24 cellular contexts compared by ENCODE assay signal in the genomic region with DNA sequence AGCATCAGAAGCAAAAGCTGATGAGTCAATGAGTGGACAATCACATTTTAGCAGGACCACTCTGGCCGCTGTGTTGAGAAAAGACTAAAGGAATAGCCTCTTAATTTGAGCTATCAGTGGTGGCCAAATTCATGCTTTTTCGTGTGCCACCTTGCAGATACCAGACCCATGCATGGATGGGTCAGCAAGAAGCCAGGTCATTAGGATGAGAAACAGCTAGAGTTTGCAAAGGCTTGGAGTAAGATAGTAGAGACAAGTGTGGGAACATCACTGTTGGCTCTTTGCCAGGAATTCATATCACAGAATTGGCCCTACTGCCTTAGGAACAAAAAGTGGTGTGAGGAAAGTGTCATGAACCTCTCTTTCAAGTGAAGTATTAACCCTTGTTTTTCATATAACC. TPM values are rescaled to one million over a fixed set of nuclear protein-coding genes. Genes with fewer than 3 reads are reported as not detected.
"Had no signal": no experiment of that assay in that cellular context is flagged by ENCODE, and none has a peak within 500 bp of the region (broad histone marks: within the 10 kb centered on the region; RNA-seq: fewer than 3 reads in every experiment).

No MANE protein-coding gene starts in this region.

- H3K4me3 ChIP-seq: cardiac muscle cell had no signal

- FAIRE-seq: astrocyte had no signal

- DNase-seq: activated CD4-positive, alpha-beta T cell treated with anti-CD3 and anti-CD28 coated beads for 48 hours; activated CD4-positive, alpha-beta T cell treated with anti-CD3 and anti-CD28 coated beads, Interleukin-2, amount 50 U/mL, for 4 hours; activated CD4-positive, CD25-positive, alpha-beta regulatory T cell treated with anti-CD3 and anti-CD28 coated beads, Interleukin-2, amount 50 U/mL, for 72 hours; activated CD8-positive, alpha-beta memory T cell treated with anti-CD3 and anti-CD28 coated beads, Interleukin-2, amount 50 U/mL, for 48 hours; activated CD8-positive, alpha-beta T cell treated with anti-CD3 and anti-CD28 coated beads, Interleukin-2, amount 10 ng/mL, durations not matched to agents 7 days and 5 days; activated naive CD8-positive, alpha-beta T cell treated with anti-CD3 and anti-CD28 coated beads, Interleukin-2, amount 50 U/mL, for 24 hours; activated T-cell treated with anti-CD3 and anti-CD28 coated beads, Interleukin-2, amount 50 U/mL, for 1 hour; amniotic stem cell; brain microvascular endothelial cell; Kasumi-1; NCI-H1105 treated with DMSO at 0.1 percent for 48 hours; NCI-H1436 treated with DMSO at 0.1 percent for 48 hours; NCI-H187; NCI-H2081; NCI-H2171 treated with DMSO at 0.1 percent for 48 hours; NCI-H446 treated with DMSO at 0.1 percent for 48 hours; NCI-H524 treated with DMSO at 0.1 percent for 48 hours; SIG-M5; T-helper 17 cell; T-helper 9 cell had no signal

- H3K27ac ChIP-seq: brain microvascular endothelial cell, cardiac muscle cell had no signal

- H3K36me3 ChIP-seq: brain microvascular endothelial cell, cardiac muscle cell had no signal

- H3K27me3 ChIP-seq: brain microvascular endothelial cell, cardiac muscle cell had no signal

- ATAC-seq: activated CD8-positive, alpha-beta T cell treated with anti-CD3 and anti-CD28 coated beads, Interleukin-2, amount 10 ng/mL, durations not matched to agents 7 days and 5 days; activated naive CD4-positive, alpha-beta T cell treated with anti-CD3 and anti-CD28 coated beads, Interleukin-2, amount 50 U/mL, for 72 hours; activated naive CD8-positive, alpha-beta T cell treated with anti-CD3 and anti-CD28 coated beads, Interleukin-2, amount 50 U/mL, for 24 hours; T-helper 17 cell; WTC11 had no signal

RNA-seq across cellular contexts. Expression of a gene that starts 25.5 kb away (rescaled TPM):
- total RNA-seq: activated CD8-positive, alpha-beta T cell treated with anti-CD3 and anti-CD28 coated beads, Interleukin-2, amount 10 ng/mL, durations not matched to agents 7 days and 5 days; activated naive CD4-positive, alpha-beta T cell treated with anti-CD3 and anti-CD28 coated beads, Interleukin-2, amount 50 U/mL, for 72 hours; T-helper 17 cell had no signal
